In genomic region chr10:12807096-12807755, GRCh38 we compare ENCODE assay signal across 19 cellular contexts.
DNase-seq lines count a peak whose midpoint lies in the region; ATAC-seq and FAIRE-seq lines count a peak whose summit lies in the region.
"Had no signal": no experiment of that assay in that cellular context is flagged by ENCODE, and none has a peak within 500 bp of the region (broad histone marks: within the 10 kb centered on the region; RNA-seq: fewer than 3 reads in every experiment).

No MANE protein-coding gene starts in this region.

- H3K36me3 ChIP-seq in NT2/D1 (ENCODE audit: insufficient read depth, insufficient read length, low read length) (no peaks in the 10 kb centered on the region), small intestine (ENCODE audit: control insufficient read depth in 2 of 2, insufficient read depth in 2 of 2, low read length in 2 of 2) (no peaks in the 10 kb centered on the region)

- no peaks in the 10 kb centered on the region for H3K4me1 Mint-ChIP-seq in activated CD8-positive, alpha-beta memory T cell treated with anti-CD3 and anti-CD28 coated beads, Interleukin-2, amount 10 ng/mL, durations not matched to agents 7 days and 5 days

- H3K27me3 Mint-ChIP-seq in activated CD8-positive, alpha-beta memory T cell treated with anti-CD3 and anti-CD28 coated beads, Interleukin-2, amount 10 ng/mL, durations not matched to agents 7 days and 5 days, result no peaks in the 10 kb centered on the region
- H3K27me3 Mint-ChIP-seq: IgD-negative memory B cell had no signal

- H3K9me3 Mint-ChIP-seq in activated CD8-positive, alpha-beta memory T cell treated with anti-CD3 and anti-CD28 coated beads, Interleukin-2, amount 10 ng/mL, durations not matched to agents 7 days and 5 days (ENCODE audit: low read depth), result no peaks in the 10 kb centered on the region

- no peak for FAIRE-seq in small intestine (lab: Jason Lieb, UNC)
- FAIRE-seq in HTR-8/SVneo (lab: Jason Lieb, UNC), result no peak
- FAIRE-seq: A204.1, GM12892, GM19239 had no signal

- CTCF ChIA-PET in activated CD8-positive, alpha-beta memory T cell treated with anti-CD3 and anti-CD28 coated beads, Interleukin-2, amount 10 ng/mL, durations not matched to agents 7 days and 5 days (lab: Charles Lee), result no interaction called here

- peak; percentile 4 for DNase-seq in NCI-H2196 (lab: John Stamatoyannopoulos, UW; ENCODE audit: unreplicated experiment)
- DNase-seq in NCI-H2196 treated with DMSO at 0.1 percent for 48 hours (lab: John Stamatoyannopoulos, UW; ENCODE audit: unreplicated experiment), result no peak
- no peak for DNase-seq in NT2/D1 (ENCODE audit: low read depth, low spot score)
- DNase-seq in islet precursor cell, result peak; percentile 74
- peak; percentile 11 for DNase-seq in small intestine
- no peak for DNase-seq in occipital lobe (lab: John Stamatoyannopoulos, UW)
- DNase-seq in HTR-8/SVneo (ENCODE audit: insufficient read length, low spot score), result no peak
- DNase-seq in activated CD8-positive, alpha-beta memory T cell treated with anti-CD3 and anti-CD28 coated beads, Interleukin-2, amount 10 ng/mL, durations not matched to agents 7 days and 5 days, result no peak
- DNase-seq: Caco-2, GDM1, HCEC 1CT, NCI-H1417 treated with DMSO at 0.1 percent for 48 hours, NCI-H82, SIG-M5 had no signal

- H3K36me3 Mint-ChIP-seq in activated CD8-positive, alpha-beta memory T cell treated with anti-CD3 and anti-CD28 coated beads, Interleukin-2, amount 10 ng/mL, durations not matched to agents 7 days and 5 days, result no peaks in the 10 kb centered on the region

- H3K4me1 ChIP-seq in NT2/D1 (ENCODE audit: insufficient read depth, insufficient read length) (no peaks in the 10 kb centered on the region), small intestine (ENCODE audit: control insufficient read depth in 2 of 2, insufficient read depth in 1 of 2, low read depth in 1 of 2, low read length in 1 of 2) (no peaks in the 10 kb centered on the region)
- H3K4me1 ChIP-seq: Caco-2 had no signal

- no peak for ATAC-seq in activated CD8-positive, alpha-beta memory T cell treated with anti-CD3 and anti-CD28 coated beads, Interleukin-2, amount 10 ng/mL, durations not matched to agents 7 days and 5 days

- no peak overlapping the region for H3K27ac ChIP-seq in small intestine (ENCODE audit: low read depth in 1 of 2, low read length in 1 of 2)
- H3K27ac ChIP-seq: C4-2B had no signal

- no peaks in the 10 kb centered on the region for H3K27me3 ChIP-seq in NT2/D1 (ENCODE audit: insufficient read depth, insufficient read length)
- no peaks in the 10 kb centered on the region for H3K27me3 ChIP-seq in small intestine (ENCODE audit: control insufficient read depth in 2 of 2, insufficient read depth in 2 of 2, low read length in 2 of 2)

- WGBS in small intestine, 3 donors, result 48 to 81% (median 70%) methylated on average over 10 of the region's 10 CpGs

- H3K9me3 ChIP-seq in NT2/D1 (ENCODE audit: insufficient read depth, low read length) (no peaks in the 10 kb centered on the region), small intestine (ENCODE audit: control insufficient read depth, low read depth) (no peaks in the 10 kb centered on the region)
- H3K9me3 ChIP-seq: Caco-2 had no signal

- no peak overlapping the region for H3K4me3 ChIP-seq in NT2/D1 (ENCODE audit: insufficient read length, low read depth)
- H3K4me3 ChIP-seq in small intestine (ENCODE audit: low read depth in 1 of 2, low read length in 2 of 2), result no peak overlapping the region

- no peak overlapping the region for H3K4me3 Mint-ChIP-seq in activated CD8-positive, alpha-beta memory T cell treated with anti-CD3 and anti-CD28 coated beads, Interleukin-2, amount 10 ng/mL, durations not matched to agents 7 days and 5 days
- H3K4me3 Mint-ChIP-seq: IgD-negative memory B cell had no signal

- no peak overlapping the region for H3K27ac Mint-ChIP-seq in activated CD8-positive, alpha-beta memory T cell treated with anti-CD3 and anti-CD28 coated beads, Interleukin-2, amount 10 ng/mL, durations not matched to agents 7 days and 5 days

- peak overlapping the region; percentile 4 for H3K9ac ChIP-seq in NT2/D1 (ENCODE audit: insufficient read length, low read depth)

Comparison
In these comparisons a context has a peak if more than half of its experiments do, and no peak if none do; other contexts are left out.
1. DNase-seq: peak in NCI-H2196 (single experiment), islet precursor cell (single experiment) and small intestine (single experiment); none in NCI-H2196 treated with DMSO at 0.1 percent for 48 hours (single experiment), NT2/D1 (single experiment), occipital lobe (single experiment), HTR-8/SVneo (single experiment) and activated CD8-positive, alpha-beta memory T cell treated with anti-CD3 and anti-CD28 coated beads, Interleukin-2, amount 10 ng/mL, durations not matched to agents 7 days and 5 days (single experiment).